Comparison of ENCODE assay signal across 8 cellular contexts in the genomic region with DNA sequence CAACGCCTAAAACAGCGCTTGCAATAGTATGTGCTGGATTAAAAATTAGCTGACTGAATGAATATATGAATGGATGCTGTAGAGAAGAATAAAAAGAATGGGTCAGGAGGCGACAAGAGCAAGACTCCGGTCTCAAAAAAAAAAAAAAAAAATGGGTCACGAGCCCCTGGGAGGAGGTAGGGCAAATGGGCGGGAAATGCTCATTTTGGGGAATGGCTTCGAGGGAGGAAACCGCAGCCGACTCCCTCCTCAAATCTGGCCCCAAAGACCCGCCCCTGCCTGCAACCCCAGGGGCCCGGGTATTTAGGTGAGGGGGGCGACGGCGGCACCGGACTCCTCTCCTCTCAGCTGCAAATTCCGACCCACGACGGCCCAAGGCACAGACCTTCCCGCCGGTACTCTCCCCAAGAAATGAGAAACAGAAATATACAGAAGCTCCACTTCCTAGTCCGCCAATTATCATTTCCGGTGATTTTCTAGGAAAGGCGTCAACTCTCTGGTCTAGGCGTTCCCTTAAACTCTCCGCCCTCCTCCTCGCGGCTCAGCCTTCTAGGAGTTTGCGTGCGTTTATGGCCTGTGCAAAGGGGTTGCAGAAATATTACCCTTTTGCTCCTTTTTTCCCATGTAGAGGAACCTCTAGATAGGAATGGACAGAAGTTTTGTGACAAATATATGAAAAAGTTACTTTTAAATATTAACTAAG. TPM values are rescaled to one million over a fixed set of nuclear protein-coding genes. Genes with fewer than 3 reads are reported as not detected.
DNase-seq lines count a peak whose midpoint lies in the region; ATAC-seq and TF ChIP-seq lines count a peak whose summit lies in the region.

ZNF311 (minus strand) TSS at position 133 of the 703 bp plus-strand sequence. CDS start 1,361 bp downstream, outside the sequence.

- H3K9me3 ChIP-seq in colonic mucosa, result no peaks in the 10 kb centered on the region

- no peak for TF ChIP-seq CTCF in colonic mucosa (IDR thresholded peaks at IDR 0.05)

- no peaks in the 10 kb centered on the region for H3K36me3 ChIP-seq in colonic mucosa

- H3K4me3 Mint-ChIP-seq in stimulated activated effector memory CD8-positive, alpha-beta T cell treated with anti-CD3 and anti-CD28 coated beads, Interleukin-12 subunit alpha, Interleukin-12 subunit beta, amount 100 ng/mL, for 72 hours, result peak within 1 kb of the TSS; percentile 73

- peaks cover 6% of the 10 kb centered on the region for H3K4me1 Mint-ChIP-seq in stimulated activated effector memory CD8-positive, alpha-beta T cell treated with anti-CD3 and anti-CD28 coated beads, Interleukin-12 subunit alpha, Interleukin-12 subunit beta, amount 100 ng/mL, for 72 hours

- H3K9me3 Mint-ChIP-seq in stimulated activated effector memory CD8-positive, alpha-beta T cell treated with anti-CD3 and anti-CD28 coated beads, Interleukin-12 subunit alpha, Interleukin-12 subunit beta, amount 100 ng/mL, for 72 hours, result peaks cover 7% of the 10 kb centered on the region

- ATAC-seq in stimulated activated effector memory CD8-positive, alpha-beta T cell treated with anti-CD3 and anti-CD28 coated beads, Interleukin-12 subunit alpha, Interleukin-12 subunit beta, amount 100 ng/mL, for 72 hours, result peak; percentile 68
- ATAC-seq in HG03175 (IDR thresholded peaks at IDR 0.05; ENCODE audit: unreplicated experiment), result no peak

- H3K36me3 Mint-ChIP-seq in stimulated activated effector memory CD8-positive, alpha-beta T cell treated with anti-CD3 and anti-CD28 coated beads, Interleukin-12 subunit alpha, Interleukin-12 subunit beta, amount 100 ng/mL, for 72 hours, result no peaks in the 10 kb centered on the region

- peak; percentile 24 for DNase-seq in stimulated activated CD4-positive, alpha-beta T cell treated with anti-CD3 and anti-CD28 coated beads, Interleukin-12 subunit alpha, Interleukin-12 subunit beta, amount 100 ng/mL, for 4 hours
- DNase-seq in stimulated activated CD4-positive, alpha-beta T cell treated with anti-CD3 and anti-CD28 coated beads, Interleukin-2, amount 100 ng/mL, for 48 hours, result no peak
- peak; percentile 69 for DNase-seq in SKM-1 (lab: John Stamatoyannopoulos, UW; ENCODE audit: unreplicated experiment)
- peak; percentile 70 for DNase-seq in colonic mucosa
- peak; percentile 94 for DNase-seq in left kidney (ENCODE audit: low read depth, low spot score)
- DNase-seq in stimulated activated effector memory CD8-positive, alpha-beta T cell treated with anti-CD3 and anti-CD28 coated beads, Interleukin-12 subunit alpha, Interleukin-12 subunit beta, amount 100 ng/mL, for 72 hours (ENCODE audit: low spot score in 2 of 2), result no peak
- no peak for DNase-seq in occipital lobe (lab: John Stamatoyannopoulos, UW)

- no peaks in the 10 kb centered on the region for H3K27me3 ChIP-seq in colonic mucosa

- peak within 1 kb of the TSS; percentile 50 for H3K4me3 ChIP-seq in colonic mucosa

- intact Hi-C loops in colonic mucosa (cut with DNase I), result no loop called here

- peak within 1 kb of the TSS; percentile 19 for H3K27ac Mint-ChIP-seq in stimulated activated effector memory CD8-positive, alpha-beta T cell treated with anti-CD3 and anti-CD28 coated beads, Interleukin-12 subunit alpha, Interleukin-12 subunit beta, amount 100 ng/mL, for 72 hours

- peak within 1 kb of the TSS; percentile 28 to 58 for H3K9ac ChIP-seq in colonic mucosa (ENCODE audit: low read depth in 2 of 2, low read length in 2 of 2)

- peaks cover 6% of the 10 kb centered on the region for H3K4me1 ChIP-seq in colonic mucosa

- H3K27ac ChIP-seq in colonic mucosa, result no peak within 1 kb of the TSS

RNA-seq across cellular contexts. Expression of gene ZNF311, which starts in this region (rescaled TPM):
- 1 to 10 TPM; 1.1 to 2.1 TPM for total RNA-seq in colonic mucosa
- 8.9 TPM for total RNA-seq in occipital lobe

Comparison
In these comparisons a context has a peak if more than half of its experiments do, and no peak if none do; other contexts are left out.
1. DNase-seq: peak in stimulated activated CD4-positive, alpha-beta T cell treated with anti-CD3 and anti-CD28 coated beads, Interleukin-12 subunit alpha, Interleukin-12 subunit beta, amount 100 ng/mL, for 4 hours (single experiment), SKM-1 (single experiment), colonic mucosa (single experiment) and left kidney (single experiment); none in stimulated activated CD4-positive, alpha-beta T cell treated with anti-CD3 and anti-CD28 coated beads, Interleukin-2, amount 100 ng/mL, for 48 hours (0 of 2), stimulated activated effector memory CD8-positive, alpha-beta T cell treated with anti-CD3 and anti-CD28 coated beads, Interleukin-12 subunit alpha, Interleukin-12 subunit beta, amount 100 ng/mL, for 72 hours (0 of 2) and occipital lobe (single experiment).